ENCODE assay signal across 25 cellular contexts in genomic region chr1:225908773-225909172, GRCh38. TPM values are rescaled to one million over a fixed set of nuclear protein-coding genes. Genes with fewer than 3 reads are reported as not detected.
DNase-seq lines count a peak whose midpoint lies in the region; ATAC-seq, FAIRE-seq and TF ChIP-seq lines count a peak whose summit lies in the region.
"Had no signal": no experiment of that assay in that cellular context is flagged by ENCODE, and none has a peak within 500 bp of the region (broad histone marks: within the 10 kb centered on the region; RNA-seq: fewer than 3 reads in every experiment).

No MANE protein-coding gene starts in this region.

- H3K4me1 ChIP-seq in H1 (replicated peaks in 1 of 4; ENCODE audit: control insufficient read depth in 3 of 4, insufficient read depth in 4 of 4, low read length in 3 of 4): peaks cover 0 to 7% (median 1%) of the 10 kb centered on the region in 4 experiments; a peak in 2 of 7 replicates
- H3K4me1 ChIP-seq: psoas muscle had no signal

- no peak overlapping the region for H2BK20ac ChIP-seq in H1 (ENCODE audit: low read length)

- no peak overlapping the region for H3K9ac ChIP-seq in H1 (replicated peaks in 1 of 4; ENCODE audit: extremely low read depth in 1 of 4, low read depth in 3 of 4, low read length in 3 of 4)

- no peak overlapping the region for H4K5ac ChIP-seq in H1 (ENCODE audit: insufficient read length, low read depth, low read length)

- TF ChIP-seq CTCF in Calu3 (IDR thresholded peaks at IDR 0.05; ENCODE audit: unreplicated experiment) (no peak), H1 (IDR thresholded peaks at IDR 0.05; ENCODE audit: control extremely low read depth in 1 of 3, insufficient read depth in 1 of 3, low read depth in 1 of 3, low read length in 3 of 3) (no peak), mesothelial cell of epicardium (IDR thresholded peaks at IDR 0.05; ENCODE audit: unreplicated experiment) (no peak)

- H3K79me1 ChIP-seq in H1 (ENCODE audit: low read depth, low read length): no peaks in the 10 kb centered on the region

- H2BK12ac ChIP-seq in H1 (ENCODE audit: low read depth, low read length): 0 out of 2 replicates have a peak overlapping the region, but pooled peaks have one; percentile 68

- no peak overlapping the region for H4K91ac ChIP-seq in H1 (replicated peaks; ENCODE audit: insufficient read length, low read length)

- H2BK5ac ChIP-seq in H1 (ENCODE audit: low read depth, low read length): no peak overlapping the region

- H2BK15ac ChIP-seq in H1 (ENCODE audit: low read length): no peak overlapping the region

- 89% methylated on average over 2 of the region's 2 CpGs; no CpG with 5 or more reads in 1 of the 2 experiments for WGBS in H1 (ENCODE audit: extremely low coverage in 1 of 2, insufficient coverage in 1 of 2, insufficient read length in 1 of 2, insufficient replicate concordance in 2 of 2, low coverage in 1 of 2, low lambda C conversion rate in 2 of 2, missing lambda C conversion rate in 1 of 2), 2 experiments

- no peaks in the 10 kb centered on the region for H3K23me2 ChIP-seq in H1 (ENCODE audit: low read depth, low read length)

- H3K27me3 Mint-ChIP-seq in Calu3 (ENCODE audit: unreplicated experiment) (no peaks in the 10 kb centered on the region), mesothelial cell of epicardium (ENCODE audit: low read depth) (peaks cover 6% of the 10 kb centered on the region)
- H3K27me3 Mint-ChIP-seq: CD8-positive, alpha-beta memory T cell had no signal

- no peak for ATAC-seq in HG02870 (IDR thresholded peaks at IDR 0.05; ENCODE audit: unreplicated experiment)
- ATAC-seq: heart left ventricle, psoas muscle had no signal

- H3K9me3 ChIP-seq in H1 (ENCODE audit: insufficient read depth in 2 of 2, low read depth in 1 of 2, low read length in 1 of 2): no peaks in the 10 kb centered on the region
- H3K9me3 ChIP-seq: heart left ventricle, psoas muscle had no signal

- no peaks in the 10 kb centered on the region for H3K36me3 ChIP-seq in H1 (ENCODE audit: control insufficient read depth in 2 of 4, insufficient read depth in 4 of 4, low read length in 3 of 4)

- H3K27ac ChIP-seq in H1 (ENCODE audit: low read depth, low read length): no peak overlapping the region
- H3K27ac ChIP-seq: heart left ventricle, psoas muscle, RWPE1 had no signal

- H4K20me1 ChIP-seq in H1 (replicated peaks in 1 of 2; ENCODE audit: control insufficient read depth in 1 of 2, insufficient read depth in 2 of 2, low read length in 2 of 2): no peaks in the 10 kb centered on the region

- H2AFZ ChIP-seq in H1 (ENCODE audit: low read length): no peak overlapping the region

- peaks cover 30% of the 10 kb centered on the region for H3K4me1 Mint-ChIP-seq in Calu3 (ENCODE audit: low read depth, unreplicated experiment)
- H3K4me1 Mint-ChIP-seq in mesothelial cell of epicardium: peaks cover 11% of the 10 kb centered on the region
- H3K4me1 Mint-ChIP-seq: nephron had no signal

- intact Hi-C loops in Calu3 (cut with micrococcal nuclease; ENCODE audit: unreplicated experiment): no loop called here

- POLR2A ChIA-PET in H1 (lab: Charles Lee; ENCODE audit: partially characterized antibody): interaction anchor here (1.1 to 5.3 kb wide), 6 partner anchors 10 to 153 kb away, joined by 3 to 41 read pairs (median 6); partner anchors contain the start of genes H3-3A, LEFTY1 and TMEM63A

- H3K14ac ChIP-seq in H1 (ENCODE audit: insufficient read length): no peak overlapping the region

- TF ChIP-seq POLR2A in H1 (IDR thresholded peaks at IDR 0.05; ENCODE audit: control extremely low read depth in 1 of 2, low read depth in 2 of 2, low read length in 2 of 2): no peak

- no peak for TF ChIP-seq RAD21 in Ishikawa (IDR thresholded peaks at IDR 0.05; ENCODE audit: low read depth)
- TF ChIP-seq RAD21 in H1 (IDR thresholded peaks at IDR 0.05 in 1 of 2, conservative IDR thresholded peaks at IDR 0.05 in 1 of 2; ENCODE audit: low read depth in 2 of 2, low read length in 2 of 2): no peak

- FAIRE-seq in H1 (lab: Jason Lieb, UNC): no peak
- FAIRE-seq: keratinocyte, small intestine had no signal

- BruUV-seq in Calu3 (replicated peaks; lab: Mats Ljungman, UMichigan): no TSS peak

- H4K8ac ChIP-seq in H1 (ENCODE audit: extremely low read depth, insufficient read depth, low read length): no peak overlapping the region

- no peak for DNase-seq in Calu3
- DNase-seq in NCI-H2196 treated with DMSO at 0.1 percent for 48 hours (lab: John Stamatoyannopoulos, UW; ENCODE audit: unreplicated experiment): peak; percentile 74
- no peak for DNase-seq in H1 (ENCODE audit: low read depth in 1 of 2, low spot score in 2 of 2)
- DNase-seq in NCI-H446 treated with DMSO at 0.1 percent for 48 hours (lab: John Stamatoyannopoulos, UW): no peak
- no peak for DNase-seq in ureter (ENCODE audit: low spot score)
- no peak for DNase-seq in mesothelial cell of epicardium (ENCODE audit: low spot score in 2 of 2, unreplicated experiment in 2 of 2)
- DNase-seq: activated CD4-positive, alpha-beta T cell treated with anti-CD3 and anti-CD28 coated beads, Interleukin-2, amount 50 U/mL, for 1 hour; activated CD8-positive, alpha-beta memory T cell treated with anti-CD3 and anti-CD28 coated beads, Interleukin-2, amount 50 U/mL, for 48 hours; activated naive CD4-positive, alpha-beta T cell; amygdala; CD8-positive, alpha-beta memory T cell; heart left ventricle; Kasumi-1; NCI-H1694 treated with DMSO at 0.1 percent for 48 hours; psoas muscle; small intestine; stimulated activated CD4-positive, alpha-beta T cell treated with anti-CD3 and anti-CD28 coated beads, Interleukin-4, amount 100 ng/mL, for 24 hours; substantia nigra had no signal

- no peak overlapping the region for H2AK5ac ChIP-seq in H1 (ENCODE audit: low read depth, low read length)

- CTCF ChIA-PET in Calu3 (lab: Charles Lee) (interaction anchor here (1.0 to 1.8 kb wide), 2 partner anchors 19 to 29 kb away, joined by 4 read pairs; no protein-coding TSS in a partner anchor), H1 (lab: Charles Lee; ENCODE audit: partially characterized antibody) (interaction anchor here (0.6 to 18.7 kb wide), 11 partner anchors 12 to 535 kb away, joined by 3 to 406 read pairs (median 5); partner anchors contain the start of genes LEFTY1 and TMEM63A)

- H3K9me3 Mint-ChIP-seq in Calu3 (ENCODE audit: low read depth, unreplicated experiment): no peaks in the 10 kb centered on the region
- peaks cover 3% of the 10 kb centered on the region for H3K9me3 Mint-ChIP-seq in mesothelial cell of epicardium
- H3K9me3 Mint-ChIP-seq: CD8-positive, alpha-beta memory T cell; nephron had no signal

- H3K27ac Mint-ChIP-seq in Calu3 (ENCODE audit: unreplicated experiment) (peak overlapping the region; percentile 17), mesothelial cell of epicardium (no peak overlapping the region)
- H3K27ac Mint-ChIP-seq: nephron had no signal

- no peak overlapping the region for H3K56ac ChIP-seq in H1 (replicated peaks; ENCODE audit: insufficient read length, low read depth, low read length)

- H3K18ac ChIP-seq in H1 (ENCODE audit: extremely low read depth, low read length): no peak overlapping the region

- no peak overlapping the region for H2BK120ac ChIP-seq in H1 (replicated peaks; ENCODE audit: low read depth, low read length)

- no peak overlapping the region for H3K23ac ChIP-seq in H1 (ENCODE audit: insufficient read length)

- no peaks in the 10 kb centered on the region; a peak in 2 of 7 replicates for H3K27me3 ChIP-seq in H1 (replicated peaks in 1 of 4; ENCODE audit: control insufficient read depth in 3 of 4, extremely low read depth in 1 of 4, insufficient read depth in 3 of 4, low read length in 3 of 4)
- H3K27me3 ChIP-seq: heart left ventricle had no signal

- H3K79me2 ChIP-seq in H1 (ENCODE audit: control insufficient read depth in 1 of 2, insufficient read depth in 2 of 2, low read length in 2 of 2): no peaks in the 10 kb centered on the region

- TF ChIP-seq EP300 in Ishikawa (IDR thresholded peaks at IDR 0.05; ENCODE audit: borderline replicate concordance) (peak; percentile 31; the same call in 1 of the 2 replicates), H1 (IDR thresholded peaks at IDR 0.05; ENCODE audit: borderline replicate concordance in 1 of 2, low read depth in 2 of 2, low read length in 2 of 2) (no peak)

- H3K4ac ChIP-seq in H1 (replicated peaks; ENCODE audit: insufficient read length, low read depth, low read length): no peak overlapping the region

- H3K4me3 Mint-ChIP-seq in Calu3 (ENCODE audit: low read depth, unreplicated experiment) (no peak overlapping the region), mesothelial cell of epicardium (no peak overlapping the region)
- H3K4me3 Mint-ChIP-seq: nephron had no signal

- H3K4me2 ChIP-seq in H1 (ENCODE audit: insufficient read depth in 1 of 2, low read depth in 2 of 2, low read length in 2 of 2): no peak overlapping the region

- H3K36me3 Mint-ChIP-seq in Calu3 (ENCODE audit: insufficient read depth, unreplicated experiment) (no peaks in the 10 kb centered on the region), mesothelial cell of epicardium (peaks cover 5% of the 10 kb centered on the region)

- no peak overlapping the region for H3K4me3 ChIP-seq in H1 (ENCODE audit: extremely low read depth in 1 of 4, insufficient read depth in 2 of 4, low read depth in 3 of 4, low read length in 4 of 4)
- H3K4me3 ChIP-seq: heart left ventricle, psoas muscle had no signal

RNA-seq across cellular contexts. Expression of gene PYCR2, which starts 15.3 kb away (rescaled TPM):
- total RNA-seq in Calu3 (2022) (81.6 and 91.9 TPM in 2 replicates), ureter (106 TPM), mesothelial cell of epicardium (36.6 to 38.9 TPM (median 37.0 TPM) in 3 replicates)
- 84.3 and 84.6 TPM in 2 replicates for total RNA-seq in H1 (2021; fragmentation: NEBNext Ultra II Directional; extraction: Animal tissue kit (Norgen Biotek cat#: 25700))
- 79.3 and 96.6 TPM in 2 replicates for polyA plus RNA-seq in H1 (2011; rRNA removed)
- polyA plus RNA-seq in H1 (2011; cell fraction: cytosol; rRNA removed): 96.5 TPM
- polyA plus RNA-seq in H1 (2011; cell fraction: nucleus; rRNA removed): 96.7 TPM
- 63.1 to 84.9 TPM (median 76.1 TPM) in 4 replicates for polyA plus RNA-seq in H1 (2012, experiment 1 of 2)
- 59.4 TPM for polyA plus RNA-seq in H1 (2012, experiment 2 of 2)
- 113 TPM for polyA plus RNA-seq in H1 (2013, experiment 1 of 2)
- polyA plus RNA-seq in H1 (2013, experiment 2 of 2): 115 TPM
- polyA minus RNA-seq in H1 (2011; rRNA and poly(A)+ RNA removed): 41.8 and 68.7 TPM in 2 replicates
- 22.0 TPM for polyA minus RNA-seq in H1 (2011; cell fraction: cytosol; rRNA and poly(A)+ RNA removed)
- 26.9 TPM for polyA minus RNA-seq in H1 (2011; cell fraction: nucleus; rRNA and poly(A)+ RNA removed)

RNA-seq across cellular contexts. Expression of gene LEFTY1, which starts 19.8 kb away (rescaled TPM):
- total RNA-seq in Calu3 (2022): 0.59 TPM in 1 of 2 replicates, not detected in the other
- total RNA-seq in H1 (2021; fragmentation: NEBNext Ultra II Directional; extraction: Animal tissue kit (Norgen Biotek cat#: 25700)): 8.4 and 11.7 TPM in 2 replicates
- 4.5 and 7.3 TPM in 2 replicates for polyA plus RNA-seq in H1 (2011; rRNA removed)
- polyA plus RNA-seq in H1 (2011; cell fraction: cytosol; rRNA removed): 7.1 TPM
- 8.4 TPM for polyA plus RNA-seq in H1 (2011; cell fraction: nucleus; rRNA removed)
- polyA plus RNA-seq in H1 (2012, experiment 1 of 2): 1.8 to 3.5 TPM (median 3.1 TPM) in 4 replicates
- 3.5 TPM for polyA plus RNA-seq in H1 (2012, experiment 2 of 2)
- polyA plus RNA-seq in H1 (2013, experiment 1 of 2): 112 TPM
- 131 TPM for polyA plus RNA-seq in H1 (2013, experiment 2 of 2)
- 0.66 and 1.3 TPM in 2 replicates for polyA minus RNA-seq in H1 (2011; rRNA and poly(A)+ RNA removed)
- 3.0 TPM for polyA minus RNA-seq in H1 (2011; cell fraction: cytosol; rRNA and poly(A)+ RNA removed)
- polyA minus RNA-seq in H1 (2011; cell fraction: nucleus; rRNA and poly(A)+ RNA removed): 3.1 TPM
- 0.60 TPM for total RNA-seq in ureter
- total RNA-seq in mesothelial cell of epicardium: 1.6 to 1.7 TPM (median 1.6 TPM) in 3 replicates
- total RNA-seq: CD8-positive, alpha-beta memory T cell; G401; HT1080 had no signal
- polyA plus RNA-seq: keratinocyte had no signal

RNA-seq across cellular contexts. Expression of gene TMEM63A, which starts 26.6 kb away (rescaled TPM):
- total RNA-seq in Calu3 (2022) (253 and 303 TPM in 2 replicates), ureter (191 TPM), mesothelial cell of epicardium (75.7 to 81.5 TPM (median 78.4 TPM) in 3 replicates)
- 41.2 and 55.4 TPM in 2 replicates for total RNA-seq in H1 (2021; fragmentation: NEBNext Ultra II Directional; extraction: Animal tissue kit (Norgen Biotek cat#: 25700))
- polyA plus RNA-seq in H1 (2011; rRNA removed): 26.1 and 38.5 TPM in 2 replicates
- polyA plus RNA-seq in H1 (2011; cell fraction: cytosol; rRNA removed): 28.6 TPM
- 210 TPM for polyA plus RNA-seq in H1 (2011; cell fraction: nucleus; rRNA removed)
- polyA plus RNA-seq in H1 (2012, experiment 1 of 2): 25.5 to 31.0 TPM (median 28.0 TPM) in 4 replicates
- polyA plus RNA-seq in H1 (2012, experiment 2 of 2): 17.4 TPM
- 90.4 TPM for polyA plus RNA-seq in H1 (2013, experiment 1 of 2)
- 88.5 TPM for polyA plus RNA-seq in H1 (2013, experiment 2 of 2)
- 42.6 and 57.5 TPM in 2 replicates for polyA minus RNA-seq in H1 (2011; rRNA and poly(A)+ RNA removed)
- polyA minus RNA-seq in H1 (2011; cell fraction: cytosol; rRNA and poly(A)+ RNA removed): 21.2 TPM
- polyA minus RNA-seq in H1 (2011; cell fraction: nucleus; rRNA and poly(A)+ RNA removed): 70.6 TPM

RNA-seq across cellular contexts. Expression of gene LEFTY2, which starts 32.2 kb away (rescaled TPM):
- total RNA-seq in Calu3 (2022) (not detected in 2 replicates), ureter (0.26 TPM), mesothelial cell of epicardium (0.38 to 0.74 TPM (median 0.57 TPM) in 3 replicates)
- total RNA-seq in H1 (2021; fragmentation: NEBNext Ultra II Directional; extraction: Animal tissue kit (Norgen Biotek cat#: 25700)): 3.2 and 4.3 TPM in 2 replicates
- polyA plus RNA-seq in H1 (2011; rRNA removed): 2.6 and 2.9 TPM in 2 replicates
- polyA plus RNA-seq in H1 (2011; cell fraction: cytosol; rRNA removed): 3.1 TPM
- polyA plus RNA-seq in H1 (2011; cell fraction: nucleus; rRNA removed): 2.5 TPM
- polyA plus RNA-seq in H1 (2012, experiment 1 of 2): 0.94 to 1.9 TPM (median 1.4 TPM) in 4 replicates
- 2.2 TPM for polyA plus RNA-seq in H1 (2012, experiment 2 of 2)
- 44.6 TPM for polyA plus RNA-seq in H1 (2013, experiment 1 of 2)
- 54.0 TPM for polyA plus RNA-seq in H1 (2013, experiment 2 of 2)
- 0.83 and 1.4 TPM in 2 replicates for polyA minus RNA-seq in H1 (2011; rRNA and poly(A)+ RNA removed)
- polyA minus RNA-seq in H1 (2011; cell fraction: cytosol; rRNA and poly(A)+ RNA removed): 0.88 TPM
- 1.5 TPM for polyA minus RNA-seq in H1 (2011; cell fraction: nucleus; rRNA and poly(A)+ RNA removed)
- total RNA-seq: CD8-positive, alpha-beta memory T cell; G401; HT1080 had no signal
- polyA plus RNA-seq: CD8-positive, alpha-beta memory T cell; keratinocyte had no signal
